Comparison of ENCODE assay signal across 16 cellular contexts in genomic region chr19:483332-484072, GRCh38. TPM values are rescaled to one million over a fixed set of nuclear protein-coding genes. Genes with fewer than 3 reads are reported as not detected.
"Had no signal": no experiment of that assay in that cellular context is flagged by ENCODE, and none has a peak within 500 bp of the region (broad histone marks: within the 10 kb centered on the region; RNA-seq: fewer than 3 reads in every experiment).

No MANE protein-coding gene starts in this region.

- H3K36me3 ChIP-seq: colonic mucosa, heart right ventricle, right atrium auricular region had no signal

- H3K4me3 ChIP-seq: colonic mucosa, heart right ventricle, right atrium auricular region had no signal

- H3K9me3 ChIP-seq: colonic mucosa, heart right ventricle, right atrium auricular region had no signal

- H3K4me1 ChIP-seq: colonic mucosa, parathyroid adenoma had no signal

- H3K27ac Mint-ChIP-seq: activated CD4-positive, alpha-beta memory T cell treated with anti-CD3 and anti-CD28 coated beads, Interleukin-2, amount 10 ng/mL, durations not matched to agents 7 days and 5 days; nephron progenitor cell; type B pancreatic cell had no signal

- H3K36me3 Mint-ChIP-seq: type B pancreatic cell had no signal

- ATAC-seq: heart right ventricle had no signal

- H3K27ac ChIP-seq: colonic mucosa, heart right ventricle, parathyroid adenoma, right atrium auricular region, VCaP had no signal

- H3K4me3 Mint-ChIP-seq: activated CD4-positive, alpha-beta memory T cell treated with anti-CD3 and anti-CD28 coated beads, Interleukin-2, amount 10 ng/mL, durations not matched to agents 7 days and 5 days; nephron progenitor cell; type B pancreatic cell had no signal

- DNase-seq: activated CD4-positive, alpha-beta memory T cell treated with anti-CD3 and anti-CD28 coated beads, Interleukin-2, amount 10 ng/mL, durations not matched to agents 7 days and 5 days; activated gamma-delta T cell; activated T-cell treated with anti-CD3 and anti-CD28 coated beads, Interleukin-2, amount 50 U/mL, for 48 hours; caudate nucleus; colonic mucosa; effector CD4-positive, alpha-beta T cell; heart right ventricle; mesendoderm; nephron progenitor cell; small intestine; stimulated activated naive CD4-positive, alpha-beta T cell; T1000 had no signal

RNA-seq across cellular contexts. Expression of gene MADCAM1, which starts 12.8 kb away (rescaled TPM):
- total RNA-seq: right atrium auricular region had no signal

RNA-seq across cellular contexts. Expression of gene SHC2, which starts 22.7 kb away (rescaled TPM):
- total RNA-seq: activated CD4-positive, alpha-beta memory T cell treated with anti-CD3 and anti-CD28 coated beads, Interleukin-2, amount 10 ng/mL, durations not matched to agents 7 days and 5 days had no signal
